In the genomic region with DNA sequence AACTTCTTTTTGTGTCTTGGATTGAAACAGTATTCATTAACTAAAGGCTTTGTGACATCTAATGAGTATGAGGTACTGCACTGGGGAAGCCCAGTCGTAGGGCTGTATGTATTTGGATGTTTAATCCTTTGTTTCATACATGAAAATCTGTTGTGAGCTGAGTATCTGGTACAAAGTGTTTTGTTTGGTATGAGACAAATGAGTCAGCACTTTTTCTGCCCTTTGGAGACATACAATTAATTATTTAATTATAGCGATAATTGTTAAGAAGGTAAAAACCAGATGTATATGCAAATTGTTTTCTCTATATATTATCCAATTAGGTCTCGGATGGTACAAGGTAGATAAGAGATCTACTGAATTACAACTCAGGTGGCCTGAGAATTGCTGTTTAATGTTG, we compare ENCODE assay signal across 24 cellular contexts. TPM values are rescaled to one million over a fixed set of nuclear protein-coding genes. Genes with fewer than 3 reads are reported as not detected.
DNase-seq lines count a peak whose midpoint lies in the region; ATAC-seq and TF ChIP-seq lines count a peak whose summit lies in the region.
"Had no signal": no experiment of that assay in that cellular context is flagged by ENCODE, and none has a peak within 500 bp of the region (broad histone marks: within the 10 kb centered on the region; RNA-seq: fewer than 3 reads in every experiment).

No MANE protein-coding gene starts in this region.

- DNase-seq in DMS53 (lab: John Stamatoyannopoulos, UW) (peak; percentile 32), DMS53 treated with DMSO at 0.1 percent for 48 hours (lab: John Stamatoyannopoulos, UW; ENCODE audit: unreplicated experiment) (no peak), DMS 273 treated with DMSO at 0.1 percent for 48 hours (lab: John Stamatoyannopoulos, UW) (peak; percentile 16), OCI-M1 (lab: John Stamatoyannopoulos, UW) (peak; percentile 14), foreskin keratinocyte (no peak), RPMI8226 (no peak), putamen (ENCODE audit: low spot score) (no peak)
- no peak for DNase-seq in activated naive CD4-positive, alpha-beta T cell treated with anti-CD3 and anti-CD28 coated beads, Interleukin-2, amount 50 U/mL, for 16 hours
- DNase-seq: ACHN; BE2C; CD8-positive, alpha-beta memory T cell; Kasumi-1; NCI-H1694 treated with DMSO at 0.1 percent for 48 hours; NCI-H2081; NCI-H2227 treated with DMSO at 0.1 percent for 48 hours; NCI-H524; NCI-H774; SHP77 treated with DMSO at 0.1 percent for 48 hours had no signal

- H3K4me1 ChIP-seq in foreskin keratinocyte, result no peaks in the 10 kb centered on the region
- H3K4me1 ChIP-seq: BE2C had no signal

- TF ChIP-seq CTCF in foreskin keratinocyte (conservative IDR thresholded peaks at IDR 0.05), result no peak

- no peaks in the 10 kb centered on the region for H3K27me3 ChIP-seq in foreskin keratinocyte
- H3K27me3 ChIP-seq: BE2C had no signal

- no peak for ATAC-seq in foreskin keratinocyte
- ATAC-seq: HCT116, Panc1 had no signal

- H3K27ac ChIP-seq in foreskin keratinocyte, result peak overlapping the region; percentile 2
- H3K27ac ChIP-seq: 22Rv1, SK-N-MC had no signal

RNA-seq across cellular contexts. Expression of a gene that starts 36.3 kb away (rescaled TPM):
- 13.4 and 16.2 TPM in 2 replicates for total RNA-seq in foreskin keratinocyte
- 3.9 and 5.5 TPM in 2 replicates for polyA plus RNA-seq in foreskin keratinocyte
- total RNA-seq: T-helper 1 cell treated with Interleukin-12 subunit alpha and Interleukin-12 subunit beta and Interleukin-4 antibody, amounts not matched to agents 30 ng/mL and 1 ng/mL, for 36 hours had no signal
- polyA plus RNA-seq: CD14-positive monocyte; CD8-positive, alpha-beta memory T cell had no signal

Comparison
In these comparisons a context has a peak if more than half of its experiments do, and no peak if none do; other contexts are left out.
1. DNase-seq: peak in DMS53 (single experiment), DMS 273 treated with DMSO at 0.1 percent for 48 hours (single experiment) and OCI-M1 (single experiment); none in DMS53 treated with DMSO at 0.1 percent for 48 hours (single experiment), foreskin keratinocyte (0 of 2), RPMI8226 (single experiment), putamen (single experiment) and activated naive CD4-positive, alpha-beta T cell treated with anti-CD3 and anti-CD28 coated beads, Interleukin-2, amount 50 U/mL, for 16 hours (single experiment).